Comparison of ENCODE assay signal across 14 cellular contexts in the genomic region with DNA sequence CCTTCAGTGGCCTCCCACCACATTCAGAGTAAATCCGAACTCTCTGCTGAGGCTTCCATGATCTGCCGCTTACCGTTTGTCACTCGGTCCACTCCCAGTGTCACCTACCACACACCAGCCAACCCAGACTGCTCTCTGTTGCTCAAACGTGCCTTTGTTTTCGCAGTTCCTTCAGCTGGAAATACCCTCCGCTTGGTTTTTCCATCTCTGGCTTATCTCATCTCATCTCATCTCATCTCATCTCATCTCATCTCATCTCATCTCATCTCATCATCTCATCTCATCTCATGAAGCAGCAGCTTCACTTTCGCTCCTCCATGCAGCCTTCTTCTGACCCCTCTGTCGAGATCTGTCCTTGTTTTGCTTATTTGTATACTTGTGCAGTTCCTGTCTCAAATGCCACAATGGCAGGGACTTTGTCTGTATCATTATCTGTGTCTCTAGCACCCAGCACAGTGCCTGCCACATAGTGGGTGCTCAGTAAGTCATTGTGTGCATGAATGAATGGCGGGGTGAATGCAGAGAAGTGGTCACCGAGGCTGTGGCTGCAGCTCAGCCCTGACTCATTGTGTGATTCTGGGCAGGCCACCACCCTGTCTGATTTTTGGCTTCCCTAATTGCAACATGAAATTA. TPM values are rescaled to one million over a fixed set of nuclear protein-coding genes. Genes with fewer than 3 reads are reported as not detected.
A peak's percentile ranks its signal among the peaks of the same experiment; 100 is the strongest.
DNase-seq lines count a peak whose midpoint lies in the region; ATAC-seq, FAIRE-seq and TF ChIP-seq lines count a peak whose summit lies in the region.
"Had no signal": no experiment of that assay in that cellular context is flagged by ENCODE, and none has a peak within 500 bp of the region (broad histone marks: within the 10 kb centered on the region; RNA-seq: fewer than 3 reads in every experiment).

No MANE protein-coding gene starts in this region.

- H3K4me3 ChIP-seq in CD8-positive, alpha-beta T cell (ENCODE audit: low read depth, low read length): no peak overlapping the region
- no peak overlapping the region for H3K4me3 ChIP-seq in small intestine (ENCODE audit: low read depth in 1 of 2, low read length in 2 of 2)
- H3K4me3 ChIP-seq: psoas muscle had no signal

- CTCF ChIA-PET in CD8-positive, alpha-beta T cell (lab: Charles Lee): interaction anchor here (0.6 to 2.1 kb wide), 9 partner anchors 8 to 361 kb away, joined by 3 to 6 read pairs (median 4); no protein-coding TSS in a partner anchor

- FAIRE-seq in small intestine (lab: Jason Lieb, UNC): no peak
- FAIRE-seq: RCC 7860, urothelium cell line had no signal

- no peaks in the 10 kb centered on the region for H3K36me3 ChIP-seq in CD8-positive, alpha-beta T cell (ENCODE audit: insufficient read depth, low read length)
- no peaks in the 10 kb centered on the region for H3K36me3 ChIP-seq in small intestine (ENCODE audit: control insufficient read depth in 2 of 2, insufficient read depth in 2 of 2, low read length in 2 of 2)

- peaks cover 46% of the 10 kb centered on the region for H3K4me1 ChIP-seq in CD8-positive, alpha-beta T cell (ENCODE audit: insufficient read depth, low read length)
- no peaks in the 10 kb centered on the region for H3K4me1 ChIP-seq in small intestine (ENCODE audit: control insufficient read depth in 2 of 2, insufficient read depth in 1 of 2, low read depth in 1 of 2, low read length in 1 of 2)
- H3K4me1 ChIP-seq: psoas muscle had no signal

- H3K4me1 Mint-ChIP-seq in CD8-positive, alpha-beta T cell (ENCODE audit: low read depth): peaks cover 52% of the 10 kb centered on the region
- peaks cover 32 to 61% (median 58%) of the 10 kb centered on the region in 4 donors for H3K4me1 Mint-ChIP-seq in naive thymus-derived CD8-positive, alpha-beta T cell
- H3K4me1 Mint-ChIP-seq in glutamatergic neuron (ENCODE audit: low read depth, unreplicated experiment) (peaks cover 4% of the 10 kb centered on the region), endothelial cell (ENCODE audit: unreplicated experiment) (peaks cover 5% of the 10 kb centered on the region)

- H3K27me3 Mint-ChIP-seq in CD8-positive, alpha-beta T cell (ENCODE audit: low read depth): no peaks in the 10 kb centered on the region
- no peaks in the 10 kb centered on the region for H3K27me3 Mint-ChIP-seq in naive thymus-derived CD8-positive, alpha-beta T cell
- H3K27me3 Mint-ChIP-seq in glutamatergic neuron (ENCODE audit: unreplicated experiment) (peaks cover 2% of the 10 kb centered on the region), endothelial cell (ENCODE audit: unreplicated experiment) (peaks cover 2% of the 10 kb centered on the region)

- ATAC-seq in CD8-positive, alpha-beta T cell: no peak
- ATAC-seq in HG02759 (IDR thresholded peaks at IDR 0.05; ENCODE audit: unreplicated experiment) (peak; percentile 24), GM18861 (IDR thresholded peaks at IDR 0.05; ENCODE audit: unreplicated experiment) (no peak)
- ATAC-seq in naive thymus-derived CD8-positive, alpha-beta T cell: peak; percentile 5 to 6
- ATAC-seq: psoas muscle had no signal

- no peaks in the 10 kb centered on the region for H3K9me3 Mint-ChIP-seq in CD8-positive, alpha-beta T cell
- peaks cover 0 to 1% (median 0%) of the 10 kb centered on the region in 9 donors for H3K9me3 Mint-ChIP-seq in naive thymus-derived CD8-positive, alpha-beta T cell
- H3K9me3 Mint-ChIP-seq in glutamatergic neuron (ENCODE audit: unreplicated experiment): peaks cover 1% of the 10 kb centered on the region
- no peaks in the 10 kb centered on the region for H3K9me3 Mint-ChIP-seq in endothelial cell (ENCODE audit: unreplicated experiment)

- intact Hi-C loops in CD8-positive, alpha-beta T cell (cut with DNase I, micrococcal nuclease): loop anchor here in 1 of 2 experiments (2.0 to 5.0 kb wide), 3 partner anchors 16 to 418 kb away; a partner anchor contains a TSS

- TF ChIP-seq CTCF in CD8-positive, alpha-beta T cell (IDR thresholded peaks at IDR 0.05): no peak
- TF ChIP-seq CTCF in glutamatergic neuron (IDR thresholded peaks at IDR 0.05; ENCODE audit: partially characterized antibody, unreplicated experiment) (no peak), endothelial cell (IDR thresholded peaks at IDR 0.05; ENCODE audit: unreplicated experiment) (no peak)

- DNase-seq in CD8-positive, alpha-beta T cell: no peak
- DNase-seq in activated T-cell treated with anti-CD3 and anti-CD28 coated beads, Interleukin-2, amount 50 U/mL, for 48 hours: peak; percentile 55 to 64
- no peak for DNase-seq in naive thymus-derived CD8-positive, alpha-beta T cell
- DNase-seq in glutamatergic neuron: no peak
- no peak for DNase-seq in endothelial cell (ENCODE audit: low spot score)
- no peak for DNase-seq in small intestine
- DNase-seq: DMS 273 treated with DMSO at 0.1 percent for 48 hours, NCI-H2081 treated with DMSO at 0.1 percent for 48 hours, psoas muscle had no signal

- H3K27ac ChIP-seq in CD8-positive, alpha-beta T cell (ENCODE audit: low read depth, low read length): no peak overlapping the region
- peak overlapping the region in 1 of 2 donors; percentile 82 for H3K27ac ChIP-seq in small intestine (ENCODE audit: low read depth in 1 of 2, low read length in 1 of 2)
- H3K27ac ChIP-seq: psoas muscle, VCaP had no signal

- no peaks in the 10 kb centered on the region for H3K9me3 ChIP-seq in CD8-positive, alpha-beta T cell (ENCODE audit: low read length)
- H3K9me3 ChIP-seq in small intestine (ENCODE audit: control insufficient read depth, low read depth): no peaks in the 10 kb centered on the region
- H3K9me3 ChIP-seq: psoas muscle had no signal

- peaks cover 7% of the 10 kb centered on the region for H3K36me3 Mint-ChIP-seq in CD8-positive, alpha-beta T cell
- H3K36me3 Mint-ChIP-seq in naive thymus-derived CD8-positive, alpha-beta T cell: no peaks in the 10 kb centered on the region
- H3K36me3 Mint-ChIP-seq in glutamatergic neuron (ENCODE audit: unreplicated experiment) (no peaks in the 10 kb centered on the region), endothelial cell (ENCODE audit: low read depth, unreplicated experiment) (no peaks in the 10 kb centered on the region)

- 76 to 83% (median 76%) methylated on average over 11 of the region's 11 CpGs for WGBS in small intestine, 3 donors

- POLR2A ChIA-PET in CD8-positive, alpha-beta T cell (lab: Charles Lee): interaction anchor here (1.4 kb wide), 1 partner anchor 62 kb away, joined by 6 read pairs; no protein-coding TSS in a partner anchor
- POLR2A ChIA-PET in naive thymus-derived CD8-positive, alpha-beta T cell (lab: Charles Lee): interaction anchor here (0.8 to 1.8 kb wide), 5 partner anchors 10 to 57 kb away, joined by 3 to 5 read pairs (median 3); a partner anchor contains a TSS

- H3K27me3 ChIP-seq in CD8-positive, alpha-beta T cell (ENCODE audit: insufficient read depth, low read length): no peaks in the 10 kb centered on the region
- no peaks in the 10 kb centered on the region for H3K27me3 ChIP-seq in small intestine (ENCODE audit: control insufficient read depth in 2 of 2, insufficient read depth in 2 of 2, low read length in 2 of 2)

- H3K4me3 Mint-ChIP-seq in CD8-positive, alpha-beta T cell: peak overlapping the region; percentile 29
- H3K4me3 Mint-ChIP-seq in naive thymus-derived CD8-positive, alpha-beta T cell: peak overlapping the region; percentile 9 to 89 (median 74)
- H3K4me3 Mint-ChIP-seq in glutamatergic neuron (ENCODE audit: unreplicated experiment): no peak overlapping the region
- no peak overlapping the region for H3K4me3 Mint-ChIP-seq in endothelial cell (ENCODE audit: unreplicated experiment)

- H3K27ac Mint-ChIP-seq in CD8-positive, alpha-beta T cell: peak overlapping the region; percentile 45
- peak overlapping the region; percentile 2 to 96 (median 79) for H3K27ac Mint-ChIP-seq in naive thymus-derived CD8-positive, alpha-beta T cell
- H3K27ac Mint-ChIP-seq in glutamatergic neuron (ENCODE audit: unreplicated experiment) (no peak overlapping the region), endothelial cell (ENCODE audit: unreplicated experiment) (no peak overlapping the region)

RNA-seq across cellular contexts. Expression of a gene that starts 3.8 kb away (rescaled TPM):
- 10 to 100 TPM; 18.6 to 20.1 TPM for total RNA-seq in CD8-positive, alpha-beta T cell
- total RNA-seq in naive thymus-derived CD8-positive, alpha-beta T cell: 10 to 100 TPM; 38.3 to 42.8 TPM
- polyA plus RNA-seq in naive thymus-derived CD8-positive, alpha-beta T cell: 10 to 100 TPM; 31.1 to 50.4 (median 34.4) TPM
- total RNA-seq in glutamatergic neuron (ENCODE audit: unreplicated experiment) (not detected), endothelial cell (ENCODE audit: unreplicated experiment) (not detected)
- 1 to 10 TPM in 2 of 3 donors, under 1 TPM in 1; 0.22 to 3.0 (median 1.0) TPM for polyA plus RNA-seq in small intestine

RNA-seq across cellular contexts. Expression of a gene that starts 8.5 kb away (rescaled TPM):
- total RNA-seq in CD8-positive, alpha-beta T cell: under 1 TPM; 0.86 to 0.90 TPM
- under 1 TPM; 0.08 to 0.49 TPM for total RNA-seq in naive thymus-derived CD8-positive, alpha-beta T cell
- under 1 TPM in 2 of 3 donors, not detected in 1; 0.33 to 0.51 TPM for polyA plus RNA-seq in naive thymus-derived CD8-positive, alpha-beta T cell
- total RNA-seq in glutamatergic neuron (ENCODE audit: unreplicated experiment) (0.34 TPM), endothelial cell (ENCODE audit: unreplicated experiment) (0.51 TPM)
- polyA plus RNA-seq in small intestine: under 1 TPM in 2 of 3 donors, not detected in 1; 0.54 to 0.58 TPM

RNA-seq across cellular contexts. Expression of a gene that starts 56.9 kb away (rescaled TPM):
- 100 to 1,000 TPM; 341 TPM for total RNA-seq in CD8-positive, alpha-beta T cell
- total RNA-seq in naive thymus-derived CD8-positive, alpha-beta T cell: 100 to 1,000 TPM; 195 to 203 TPM
- polyA plus RNA-seq in naive thymus-derived CD8-positive, alpha-beta T cell: 100 to 1,000 TPM; 106 to 131 (median 107) TPM
- total RNA-seq in glutamatergic neuron (ENCODE audit: unreplicated experiment) (39.5 TPM), endothelial cell (ENCODE audit: unreplicated experiment) (30.7 TPM)
- 1 to 10 TPM; 6.0 to 7.8 (median 7.4) TPM for polyA plus RNA-seq in small intestine

Comparison
In these comparisons a context has a peak if more than half of its experiments do, and no peak if none do; other contexts are left out.
1. ATAC-seq: peak in HG02759 (single experiment) and naive thymus-derived CD8-positive, alpha-beta T cell (2 of 2); none in CD8-positive, alpha-beta T cell (single experiment) and GM18861 (single experiment).
2. DNase-seq: peak in activated T-cell treated with anti-CD3 and anti-CD28 coated beads, Interleukin-2, amount 50 U/mL, for 48 hours (2 of 2); none in CD8-positive, alpha-beta T cell (0 of 7), naive thymus-derived CD8-positive, alpha-beta T cell (0 of 10), glutamatergic neuron (single experiment), endothelial cell (single experiment) and small intestine (single experiment).
3. H3K27ac Mint-ChIP-seq: peak in CD8-positive, alpha-beta T cell (single experiment) and naive thymus-derived CD8-positive, alpha-beta T cell (10 of 10); none in glutamatergic neuron (single experiment) and endothelial cell (single experiment).
4. H3K4me3 Mint-ChIP-seq: peak in CD8-positive, alpha-beta T cell (single experiment) and naive thymus-derived CD8-positive, alpha-beta T cell (10 of 10); none in glutamatergic neuron (single experiment) and endothelial cell (single experiment).
5. RNA of a gene that starts 3.8 kb away (total RNA-seq): 38.3 to 42.8 TPM in naive thymus-derived CD8-positive, alpha-beta T cell and 18.6 to 20.1 TPM in CD8-positive, alpha-beta T cell; not detected in endothelial cell (single experiment) and not detected in glutamatergic neuron (single experiment); every median in the first group is over 10 times any median in the second.